In the genomic region with DNA sequence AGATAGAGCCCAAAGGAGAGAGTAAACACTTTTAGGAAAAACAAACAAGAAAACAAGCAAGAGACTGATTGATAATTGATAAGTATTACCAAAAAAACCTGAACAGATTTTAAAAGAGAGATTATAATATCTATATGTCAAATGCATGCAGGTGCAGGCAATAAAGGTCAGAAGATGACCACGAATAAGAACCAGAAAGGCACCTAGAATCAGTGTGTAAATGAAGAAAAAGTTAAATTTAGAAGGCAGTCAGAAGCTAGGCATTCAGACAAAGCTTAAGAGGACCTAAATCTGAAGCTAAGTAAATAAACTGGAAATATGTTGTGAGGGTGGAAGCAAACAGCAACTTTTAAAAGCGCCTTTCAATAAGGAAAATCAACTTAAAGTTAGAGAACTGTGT, we compare ENCODE assay signal across 1 cellular context.
TF ChIP-seq lines count a peak whose summit lies in the region.

No MANE protein-coding gene starts in this region.

TF ChIP-seq in SK-N-SH treated with all-trans-retinoic acid at 6 μM for 48 hours, 23 proteins besides CTCF, POLR2A, EP300 and RAD21 (continued from another document):
- TF ChIP-seq, protein P1, sequence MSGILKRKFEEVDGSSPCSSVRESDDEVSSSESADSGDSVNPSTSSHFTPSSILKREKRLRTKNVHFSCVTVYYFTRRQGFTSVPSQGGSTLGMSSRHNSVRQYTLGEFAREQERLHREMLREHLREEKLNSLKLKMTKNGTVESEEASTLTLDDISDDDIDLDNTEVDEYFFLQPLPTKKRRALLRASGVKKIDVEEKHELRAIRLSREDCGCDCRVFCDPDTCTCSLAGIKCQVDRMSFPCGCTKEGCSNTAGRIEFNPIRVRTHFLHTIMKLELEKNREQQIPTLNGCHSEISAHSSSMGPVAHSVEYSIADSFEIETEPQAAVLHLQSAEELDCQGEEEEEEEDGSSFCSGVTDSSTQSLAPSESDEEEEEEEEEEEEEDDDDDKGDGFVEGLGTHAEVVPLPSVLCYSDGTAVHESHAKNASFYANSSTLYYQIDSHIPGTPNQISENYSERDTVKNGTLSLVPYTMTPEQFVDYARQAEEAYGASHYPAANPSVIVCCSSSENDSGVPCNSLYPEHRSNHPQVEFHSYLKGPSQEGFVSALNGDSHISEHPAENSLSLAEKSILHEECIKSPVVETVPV (CRISPR knock-in tag; IDR thresholded peaks at IDR 0.05): no peak
